1 cellular context compared by ENCODE assay signal in the genomic region with DNA sequence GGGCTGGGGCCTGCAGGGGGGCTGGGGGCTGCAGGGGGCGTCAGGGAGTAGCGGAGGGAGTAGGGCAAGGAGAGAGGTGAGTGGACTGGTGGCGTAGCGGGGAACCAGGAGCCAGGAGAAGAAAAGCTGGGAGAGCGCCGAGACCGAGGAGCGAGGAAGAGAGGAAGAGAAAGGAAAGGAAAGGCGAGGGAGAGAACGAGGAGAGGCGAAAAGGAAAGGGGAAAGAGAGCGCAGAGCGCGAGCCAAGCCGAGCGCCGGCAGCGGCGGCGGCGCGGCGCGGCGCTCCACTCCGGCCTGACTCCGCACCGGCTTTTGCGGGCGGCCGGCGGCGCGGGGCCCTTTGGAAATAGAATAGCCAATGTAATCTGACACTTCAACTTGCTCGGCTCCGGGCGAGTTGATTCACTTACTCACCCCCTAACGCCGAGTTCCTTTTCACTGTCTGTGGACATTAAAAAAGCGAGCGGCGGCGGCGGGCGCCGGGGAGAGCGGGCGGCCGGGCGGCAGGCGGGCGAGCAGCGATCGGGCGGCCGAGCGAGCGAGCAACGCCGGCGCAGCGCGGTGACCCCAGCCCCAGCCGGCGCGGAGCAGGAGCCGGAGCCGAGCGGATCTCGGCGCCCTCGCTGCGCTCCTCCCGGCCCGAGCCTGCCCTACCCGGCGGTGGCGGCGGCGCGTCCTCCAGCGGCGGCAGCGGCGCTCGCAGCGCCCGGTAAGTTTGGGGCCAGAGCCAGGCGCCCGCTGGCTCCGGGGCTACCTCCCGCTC.
TF ChIP-seq lines count a peak whose summit lies in the region.

A gene with protein sequence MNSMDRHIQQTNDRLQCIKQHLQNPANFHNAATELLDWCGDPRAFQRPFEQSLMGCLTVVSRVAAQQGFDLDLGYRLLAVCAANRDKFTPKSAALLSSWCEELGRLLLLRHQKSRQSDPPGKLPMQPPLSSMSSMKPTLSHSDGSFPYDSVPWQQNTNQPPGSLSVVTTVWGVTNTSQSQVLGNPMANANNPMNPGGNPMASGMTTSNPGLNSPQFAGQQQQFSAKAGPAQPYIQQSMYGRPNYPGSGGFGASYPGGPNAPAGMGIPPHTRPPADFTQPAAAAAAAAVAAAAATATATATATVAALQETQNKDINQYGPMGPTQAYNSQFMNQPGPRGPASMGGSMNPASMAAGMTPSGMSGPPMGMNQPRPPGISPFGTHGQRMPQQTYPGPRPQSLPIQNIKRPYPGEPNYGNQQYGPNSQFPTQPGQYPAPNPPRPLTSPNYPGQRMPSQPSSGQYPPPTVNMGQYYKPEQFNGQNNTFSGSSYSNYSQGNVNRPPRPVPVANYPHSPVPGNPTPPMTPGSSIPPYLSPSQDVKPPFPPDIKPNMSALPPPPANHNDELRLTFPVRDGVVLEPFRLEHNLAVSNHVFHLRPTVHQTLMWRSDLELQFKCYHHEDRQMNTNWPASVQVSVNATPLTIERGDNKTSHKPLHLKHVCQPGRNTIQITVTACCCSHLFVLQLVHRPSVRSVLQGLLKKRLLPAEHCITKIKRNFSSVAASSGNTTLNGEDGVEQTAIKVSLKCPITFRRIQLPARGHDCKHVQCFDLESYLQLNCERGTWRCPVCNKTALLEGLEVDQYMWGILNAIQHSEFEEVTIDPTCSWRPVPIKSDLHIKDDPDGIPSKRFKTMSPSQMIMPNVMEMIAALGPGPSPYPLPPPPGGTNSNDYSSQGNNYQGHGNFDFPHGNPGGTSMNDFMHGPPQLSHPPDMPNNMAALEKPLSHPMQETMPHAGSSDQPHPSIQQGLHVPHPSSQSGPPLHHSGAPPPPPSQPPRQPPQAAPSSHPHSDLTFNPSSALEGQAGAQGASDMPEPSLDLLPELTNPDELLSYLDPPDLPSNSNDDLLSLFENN (plus strand): TSS at position 405 of the 763 bp plus-strand sequence. CDS start 132,667 bp downstream, outside the sequence.

TF ChIP-seq in K562, 482 proteins besides CTCF, POLR2A, EP300 and RAD21 (continues in another document):
- TF ChIP-seq, protein P1, sequence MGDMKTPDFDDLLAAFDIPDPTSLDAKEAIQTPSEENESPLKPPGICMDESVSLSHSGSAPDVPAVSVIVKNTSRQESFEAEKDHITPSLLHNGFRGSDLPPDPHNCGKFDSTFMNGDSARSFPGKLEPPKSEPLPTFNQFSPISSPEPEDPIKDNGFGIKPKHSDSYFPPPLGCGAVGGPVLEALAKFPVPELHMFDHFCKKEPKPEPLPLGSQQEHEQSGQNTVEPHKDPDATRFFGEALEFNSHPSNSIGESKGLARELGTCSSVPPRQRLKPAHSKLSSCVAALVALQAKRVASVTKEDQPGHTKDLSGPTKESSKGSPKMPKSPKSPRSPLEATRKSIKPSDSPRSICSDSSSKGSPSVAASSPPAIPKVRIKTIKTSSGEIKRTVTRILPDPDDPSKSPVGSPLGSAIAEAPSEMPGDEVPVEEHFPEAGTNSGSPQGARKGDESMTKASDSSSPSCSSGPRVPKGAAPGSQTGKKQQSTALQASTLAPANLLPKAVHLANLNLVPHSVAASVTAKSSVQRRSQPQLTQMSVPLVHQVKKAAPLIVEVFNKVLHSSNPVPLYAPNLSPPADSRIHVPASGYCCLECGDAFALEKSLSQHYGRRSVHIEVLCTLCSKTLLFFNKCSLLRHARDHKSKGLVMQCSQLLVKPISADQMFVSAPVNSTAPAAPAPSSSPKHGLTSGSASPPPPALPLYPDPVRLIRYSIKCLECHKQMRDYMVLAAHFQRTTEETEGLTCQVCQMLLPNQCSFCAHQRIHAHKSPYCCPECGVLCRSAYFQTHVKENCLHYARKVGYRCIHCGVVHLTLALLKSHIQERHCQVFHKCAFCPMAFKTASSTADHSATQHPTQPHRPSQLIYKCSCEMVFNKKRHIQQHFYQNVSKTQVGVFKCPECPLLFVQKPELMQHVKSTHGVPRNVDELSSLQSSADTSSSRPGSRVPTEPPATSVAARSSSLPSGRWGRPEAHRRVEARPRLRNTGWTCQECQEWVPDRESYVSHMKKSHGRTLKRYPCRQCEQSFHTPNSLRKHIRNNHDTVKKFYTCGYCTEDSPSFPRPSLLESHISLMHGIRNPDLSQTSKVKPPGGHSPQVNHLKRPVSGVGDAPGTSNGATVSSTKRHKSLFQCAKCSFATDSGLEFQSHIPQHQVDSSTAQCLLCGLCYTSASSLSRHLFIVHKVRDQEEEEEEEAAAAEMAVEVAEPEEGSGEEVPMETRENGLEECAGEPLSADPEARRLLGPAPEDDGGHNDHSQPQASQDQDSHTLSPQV (IDR thresholded peaks at IDR 0.05) = 0 out of 2 replicates have a peak, but pooled peaks have one; percentile 65
- TF ChIP-seq TEAD4 (IDR thresholded peaks at IDR 0.05; ENCODE audit: low read length) (peak; percentile 22; the same call in 1 of the 2 replicates), TEAD4 (CRISPR knock-in tag; IDR thresholded peaks at IDR 0.05; ENCODE audit: borderline replicate concordance) (no peak), ZNF274 (IDR thresholded peaks at IDR 0.05; ENCODE audit: borderline replicate concordance, low read depth, low read length) (no peak), POLR2H (tag; IDR thresholded peaks at IDR 0.05; ENCODE audit: low read depth) (no peak), SMARCC2 (IDR thresholded peaks at IDR 0.05; ENCODE audit: low read depth) (no peak), THRAP3 (IDR thresholded peaks at IDR 0.05; ENCODE audit: borderline replicate concordance) (no peak), SIN3A (IDR thresholded peaks at IDR 0.05; ENCODE audit: borderline replicate concordance in 2 of 2, control insufficient read depth in 1 of 2, low read depth in 2 of 2, low read length in 2 of 2) (peak; percentile 24 to 63; a peak in 2 of 4 replicates), ZEB2 (IDR thresholded peaks at IDR 0.05) (0 out of 2 replicates have a peak, but pooled peaks have one; percentile 32), RB1 (IDR thresholded peaks at IDR 0.05; ENCODE audit: low read depth) (peak; percentile 94), ARNT (IDR thresholded peaks at IDR 0.05) (no peak), POLR3G (IDR thresholded peaks at IDR 0.05; ENCODE audit: extremely low read depth, insufficient read length, insufficient replicate concordance) (no peak), MTA2 (IDR thresholded peaks at IDR 0.05; ENCODE audit: low read depth) (peak; percentile 39; the same call in 1 of the 2 replicates), PHF21A (IDR thresholded peaks at IDR 0.05; ENCODE audit: borderline replicate concordance, low read depth) (0 out of 2 replicates have a peak, but pooled peaks have one; percentile 18), ZSCAN29 (IDR thresholded peaks at IDR 0.05) (no peak), NEUROD1 (IDR thresholded peaks at IDR 0.05; ENCODE audit: borderline replicate concordance, low read depth, low read length, partially characterized antibody) (peak; percentile 99), PCBP1 (IDR thresholded peaks at IDR 0.05; ENCODE audit: low read depth, low read length, poor library complexity, severe bottlenecking) (peak; percentile 97), ZNF695 (CRISPR knock-in tag; IDR thresholded peaks at IDR 0.05) (no peak), MBD2 (IDR thresholded peaks at IDR 0.05; ENCODE audit: borderline replicate concordance, low read depth) (no peak), GATA2 (CRISPR knock-in tag; IDR thresholded peaks at IDR 0.05) (no peak), CBX3 (IDR thresholded peaks at IDR 0.05; ENCODE audit: borderline replicate concordance in 1 of 2, low read length in 2 of 2) (0 out of 3 replicates have a peak, but pooled peaks of 1 of the 2 experiments have one; percentile 24), DMBX1 (CRISPR knock-in tag; IDR thresholded peaks at IDR 0.05; ENCODE audit: borderline replicate concordance) (peak; percentile 53; the same call in 1 of the 2 replicates), WHSC1 (IDR thresholded peaks at IDR 0.05; ENCODE audit: low read length) (no peak), TARDBP (IDR thresholded peaks at IDR 0.05) (peak; percentile 84; the same call in 1 of the 2 replicates), PHB (CRISPR knock-in tag; IDR thresholded peaks at IDR 0.05) (no peak), FUS (optimal IDR thresholded peaks at IDR 0.05; ENCODE audit: low read depth, low read length) (no peak), POLR2B (IDR thresholded peaks at IDR 0.05; ENCODE audit: low read depth, partially characterized antibody) (no peak), SIX5 (IDR thresholded peaks at IDR 0.05; ENCODE audit: borderline replicate concordance in 1 of 2, insufficient read depth in 1 of 2, low read depth in 1 of 2, low read length in 2 of 2) (peak; percentile 27 to 28; a peak in 1 of 4 replicates)
- TF ChIP-seq, protein P2, sequence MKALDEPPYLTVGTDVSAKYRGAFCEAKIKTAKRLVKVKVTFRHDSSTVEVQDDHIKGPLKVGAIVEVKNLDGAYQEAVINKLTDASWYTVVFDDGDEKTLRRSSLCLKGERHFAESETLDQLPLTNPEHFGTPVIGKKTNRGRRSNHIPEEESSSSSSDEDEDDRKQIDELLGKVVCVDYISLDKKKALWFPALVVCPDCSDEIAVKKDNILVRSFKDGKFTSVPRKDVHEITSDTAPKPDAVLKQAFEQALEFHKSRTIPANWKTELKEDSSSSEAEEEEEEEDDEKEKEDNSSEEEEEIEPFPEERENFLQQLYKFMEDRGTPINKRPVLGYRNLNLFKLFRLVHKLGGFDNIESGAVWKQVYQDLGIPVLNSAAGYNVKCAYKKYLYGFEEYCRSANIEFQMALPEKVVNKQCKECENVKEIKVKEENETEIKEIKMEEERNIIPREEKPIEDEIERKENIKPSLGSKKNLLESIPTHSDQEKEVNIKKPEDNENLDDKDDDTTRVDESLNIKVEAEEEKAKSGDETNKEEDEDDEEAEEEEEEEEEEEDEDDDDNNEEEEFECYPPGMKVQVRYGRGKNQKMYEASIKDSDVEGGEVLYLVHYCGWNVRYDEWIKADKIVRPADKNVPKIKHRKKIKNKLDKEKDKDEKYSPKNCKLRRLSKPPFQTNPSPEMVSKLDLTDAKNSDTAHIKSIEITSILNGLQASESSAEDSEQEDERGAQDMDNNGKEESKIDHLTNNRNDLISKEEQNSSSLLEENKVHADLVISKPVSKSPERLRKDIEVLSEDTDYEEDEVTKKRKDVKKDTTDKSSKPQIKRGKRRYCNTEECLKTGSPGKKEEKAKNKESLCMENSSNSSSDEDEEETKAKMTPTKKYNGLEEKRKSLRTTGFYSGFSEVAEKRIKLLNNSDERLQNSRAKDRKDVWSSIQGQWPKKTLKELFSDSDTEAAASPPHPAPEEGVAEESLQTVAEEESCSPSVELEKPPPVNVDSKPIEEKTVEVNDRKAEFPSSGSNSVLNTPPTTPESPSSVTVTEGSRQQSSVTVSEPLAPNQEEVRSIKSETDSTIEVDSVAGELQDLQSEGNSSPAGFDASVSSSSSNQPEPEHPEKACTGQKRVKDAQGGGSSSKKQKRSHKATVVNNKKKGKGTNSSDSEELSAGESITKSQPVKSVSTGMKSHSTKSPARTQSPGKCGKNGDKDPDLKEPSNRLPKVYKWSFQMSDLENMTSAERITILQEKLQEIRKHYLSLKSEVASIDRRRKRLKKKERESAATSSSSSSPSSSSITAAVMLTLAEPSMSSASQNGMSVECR (CRISPR knock-in tag; IDR thresholded peaks at IDR 0.05) = no peak; the same call in 1 of the 2 replicates
- TF ChIP-seq, protein P3, sequence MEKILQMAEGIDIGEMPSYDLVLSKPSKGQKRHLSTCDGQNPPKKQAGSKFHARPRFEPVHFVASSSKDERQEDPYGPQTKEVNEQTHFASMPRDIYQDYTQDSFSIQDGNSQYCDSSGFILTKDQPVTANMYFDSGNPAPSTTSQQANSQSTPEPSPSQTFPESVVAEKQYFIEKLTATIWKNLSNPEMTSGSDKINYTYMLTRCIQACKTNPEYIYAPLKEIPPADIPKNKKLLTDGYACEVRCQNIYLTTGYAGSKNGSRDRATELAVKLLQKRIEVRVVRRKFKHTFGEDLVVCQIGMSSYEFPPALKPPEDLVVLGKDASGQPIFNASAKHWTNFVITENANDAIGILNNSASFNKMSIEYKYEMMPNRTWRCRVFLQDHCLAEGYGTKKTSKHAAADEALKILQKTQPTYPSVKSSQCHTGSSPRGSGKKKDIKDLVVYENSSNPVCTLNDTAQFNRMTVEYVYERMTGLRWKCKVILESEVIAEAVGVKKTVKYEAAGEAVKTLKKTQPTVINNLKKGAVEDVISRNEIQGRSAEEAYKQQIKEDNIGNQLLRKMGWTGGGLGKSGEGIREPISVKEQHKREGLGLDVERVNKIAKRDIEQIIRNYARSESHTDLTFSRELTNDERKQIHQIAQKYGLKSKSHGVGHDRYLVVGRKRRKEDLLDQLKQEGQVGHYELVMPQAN (IDR thresholded peaks at IDR 0.05; ENCODE audit: borderline replicate concordance) = no peak
- TF ChIP-seq, protein P4, sequence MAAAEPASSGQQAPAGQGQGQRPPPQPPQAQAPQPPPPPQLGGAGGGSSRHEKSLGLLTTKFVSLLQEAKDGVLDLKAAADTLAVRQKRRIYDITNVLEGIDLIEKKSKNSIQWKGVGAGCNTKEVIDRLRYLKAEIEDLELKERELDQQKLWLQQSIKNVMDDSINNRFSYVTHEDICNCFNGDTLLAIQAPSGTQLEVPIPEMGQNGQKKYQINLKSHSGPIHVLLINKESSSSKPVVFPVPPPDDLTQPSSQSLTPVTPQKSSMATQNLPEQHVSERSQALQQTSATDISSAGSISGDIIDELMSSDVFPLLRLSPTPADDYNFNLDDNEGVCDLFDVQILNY (CRISPR knock-in tag; IDR thresholded peaks at IDR 0.05) = no peak
- TF ChIP-seq, protein P5, sequence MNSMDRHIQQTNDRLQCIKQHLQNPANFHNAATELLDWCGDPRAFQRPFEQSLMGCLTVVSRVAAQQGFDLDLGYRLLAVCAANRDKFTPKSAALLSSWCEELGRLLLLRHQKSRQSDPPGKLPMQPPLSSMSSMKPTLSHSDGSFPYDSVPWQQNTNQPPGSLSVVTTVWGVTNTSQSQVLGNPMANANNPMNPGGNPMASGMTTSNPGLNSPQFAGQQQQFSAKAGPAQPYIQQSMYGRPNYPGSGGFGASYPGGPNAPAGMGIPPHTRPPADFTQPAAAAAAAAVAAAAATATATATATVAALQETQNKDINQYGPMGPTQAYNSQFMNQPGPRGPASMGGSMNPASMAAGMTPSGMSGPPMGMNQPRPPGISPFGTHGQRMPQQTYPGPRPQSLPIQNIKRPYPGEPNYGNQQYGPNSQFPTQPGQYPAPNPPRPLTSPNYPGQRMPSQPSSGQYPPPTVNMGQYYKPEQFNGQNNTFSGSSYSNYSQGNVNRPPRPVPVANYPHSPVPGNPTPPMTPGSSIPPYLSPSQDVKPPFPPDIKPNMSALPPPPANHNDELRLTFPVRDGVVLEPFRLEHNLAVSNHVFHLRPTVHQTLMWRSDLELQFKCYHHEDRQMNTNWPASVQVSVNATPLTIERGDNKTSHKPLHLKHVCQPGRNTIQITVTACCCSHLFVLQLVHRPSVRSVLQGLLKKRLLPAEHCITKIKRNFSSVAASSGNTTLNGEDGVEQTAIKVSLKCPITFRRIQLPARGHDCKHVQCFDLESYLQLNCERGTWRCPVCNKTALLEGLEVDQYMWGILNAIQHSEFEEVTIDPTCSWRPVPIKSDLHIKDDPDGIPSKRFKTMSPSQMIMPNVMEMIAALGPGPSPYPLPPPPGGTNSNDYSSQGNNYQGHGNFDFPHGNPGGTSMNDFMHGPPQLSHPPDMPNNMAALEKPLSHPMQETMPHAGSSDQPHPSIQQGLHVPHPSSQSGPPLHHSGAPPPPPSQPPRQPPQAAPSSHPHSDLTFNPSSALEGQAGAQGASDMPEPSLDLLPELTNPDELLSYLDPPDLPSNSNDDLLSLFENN (IDR thresholded peaks at IDR 0.05; ENCODE audit: low read depth in 2 of 2, low read length in 2 of 2) = 0 out of 4 replicates have a peak, but pooled peaks of 1 of the 2 experiments have one; percentile 54
- TF ChIP-seq, protein P6, sequence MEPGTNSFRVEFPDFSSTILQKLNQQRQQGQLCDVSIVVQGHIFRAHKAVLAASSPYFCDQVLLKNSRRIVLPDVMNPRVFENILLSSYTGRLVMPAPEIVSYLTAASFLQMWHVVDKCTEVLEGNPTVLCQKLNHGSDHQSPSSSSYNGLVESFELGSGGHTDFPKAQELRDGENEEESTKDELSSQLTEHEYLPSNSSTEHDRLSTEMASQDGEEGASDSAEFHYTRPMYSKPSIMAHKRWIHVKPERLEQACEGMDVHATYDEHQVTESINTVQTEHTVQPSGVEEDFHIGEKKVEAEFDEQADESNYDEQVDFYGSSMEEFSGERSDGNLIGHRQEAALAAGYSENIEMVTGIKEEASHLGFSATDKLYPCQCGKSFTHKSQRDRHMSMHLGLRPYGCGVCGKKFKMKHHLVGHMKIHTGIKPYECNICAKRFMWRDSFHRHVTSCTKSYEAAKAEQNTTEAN (CRISPR knock-in tag; IDR thresholded peaks at IDR 0.05) = no peak
